Comparison of ENCODE assay signal across 24 cellular contexts in genomic region chr6:89120371-89120770, GRCh38. TPM values are rescaled to one million over a fixed set of nuclear protein-coding genes. Genes with fewer than 3 reads are reported as not detected.
A peak's percentile ranks its signal among the peaks of the same experiment; 100 is the strongest.
DNase-seq lines count a peak whose midpoint lies in the region; ATAC-seq and TF ChIP-seq lines count a peak whose summit lies in the region.
"Had no signal": no experiment of that assay in that cellular context is flagged by ENCODE, and none has a peak within 500 bp of the region (broad histone marks: within the 10 kb centered on the region; RNA-seq: fewer than 3 reads in every experiment).

No MANE protein-coding gene starts in this region.

- H3K36me3 Mint-ChIP-seq in naive thymus-derived CD8-positive, alpha-beta T cell, result peaks cover 0 to 2% (median 0%) of the 10 kb centered on the region in 3 donors

- peaks cover 0 to 8% (median 0%) of the 10 kb centered on the region in 5 donors for H3K27me3 Mint-ChIP-seq in naive thymus-derived CD8-positive, alpha-beta T cell

- H3K4me3 ChIP-seq in epithelial cell of proximal tubule (ENCODE audit: low read depth, low read length), result no peak overlapping the region
- H3K4me3 ChIP-seq: BLaER1, lower lobe of right lung had no signal

- H3K4me3 Mint-ChIP-seq in naive thymus-derived CD8-positive, alpha-beta T cell, result no peak overlapping the region
- H3K4me3 Mint-ChIP-seq: activated CD8-positive, alpha-beta T cell treated with anti-CD3 and anti-CD28 coated beads, Interleukin-2, amount 10 ng/mL, durations not matched to agents 7 days and 5 days; activated naive CD4-positive, alpha-beta T cell treated with anti-CD3 and anti-CD28 coated beads for 36 hours had no signal

- H3K4me1 Mint-ChIP-seq in naive thymus-derived CD8-positive, alpha-beta T cell, result peaks cover 8 to 11% (median 10%) of the 10 kb centered on the region in 4 donors

- H3K9me3 Mint-ChIP-seq in naive thymus-derived CD8-positive, alpha-beta T cell, result no peaks in the 10 kb centered on the region
- H3K9me3 Mint-ChIP-seq: activated naive CD4-positive, alpha-beta T cell treated with anti-CD3 and anti-CD28 coated beads for 36 hours had no signal

- TF ChIP-seq CTCF in epithelial cell of proximal tubule (conservative IDR thresholded peaks at IDR 0.05; ENCODE audit: low read depth, low read length), result no peak

- peak; percentile 90 for DNase-seq in ACHN
- peak; percentile 66 for DNase-seq in HK-2 (ENCODE audit: unreplicated experiment)
- peak; percentile 98 for DNase-seq in epithelial cell of proximal tubule (ENCODE audit: low read depth)
- DNase-seq in left kidney (ENCODE audit: low read depth, low spot score), result peak; percentile 33
- DNase-seq in CD1c-positive myeloid dendritic cell (ENCODE audit: extremely low spot score), result no peak
- no peak for DNase-seq in naive thymus-derived CD8-positive, alpha-beta T cell
- DNase-seq in stimulated activated naive CD8-positive, alpha-beta T cell treated with anti-CD3 and anti-CD28 coated beads, Interleukin-15, Interleukin-2, amounts not matched to agents 100 U/mL and 50 U/mL, for 24 hours, result no peak
- DNase-seq: activated CD4-positive, CD25-positive, alpha-beta regulatory T cell; activated CD8-positive, alpha-beta T cell treated with anti-CD3 and anti-CD28 coated beads, Interleukin-2, amount 10 ng/mL, durations not matched to agents 7 days and 5 days; activated naive CD4-positive, alpha-beta T cell treated with anti-CD3 and anti-CD28 coated beads for 36 hours; activated T-cell treated with anti-CD3 and anti-CD28 coated beads, Interleukin-2, amount 50 U/mL, for 1 hour; aorta; glutamatergic neuron; GOT3; lower lobe of right lung; NCI-H1105 treated with DMSO at 0.1 percent for 48 hours; NCI-H2081 treated with DMSO at 0.1 percent for 48 hours; NCI-H510A treated with DMSO at 0.1 percent for 48 hours; nucleus accumbens; stimulated activated CD4-positive, alpha-beta T cell treated with anti-CD3 and anti-CD28 coated beads, Interleukin-12 subunit alpha, Interleukin-12 subunit beta, amount 100 ng/mL, for 4 hours; T-helper 9 cell had no signal

- POLR2A ChIA-PET in naive thymus-derived CD8-positive, alpha-beta T cell (lab: Charles Lee), result no interaction called here

- H3K27ac Mint-ChIP-seq in naive thymus-derived CD8-positive, alpha-beta T cell, result no peak overlapping the region
- H3K27ac Mint-ChIP-seq: activated CD8-positive, alpha-beta T cell treated with anti-CD3 and anti-CD28 coated beads, Interleukin-2, amount 10 ng/mL, durations not matched to agents 7 days and 5 days; activated naive CD4-positive, alpha-beta T cell treated with anti-CD3 and anti-CD28 coated beads for 36 hours had no signal

- in situ Hi-C loops in ACHN (cut with HindIII; ENCODE audit: low pct_ligation_motif_present, low pct_unique_long_range_greater_than_20kb, low sequenced_read_pairs), result no loop called here

- no peak for ATAC-seq in GM21737 (IDR thresholded peaks at IDR 0.05; ENCODE audit: unreplicated experiment)
- ATAC-seq in naive thymus-derived CD8-positive, alpha-beta T cell, result no peak
- no peak for ATAC-seq in stimulated activated naive CD8-positive, alpha-beta T cell treated with anti-CD3 and anti-CD28 coated beads, Interleukin-15, Interleukin-2, amounts not matched to agents 100 U/mL and 50 U/mL, for 24 hours
- ATAC-seq: activated CD8-positive, alpha-beta T cell treated with anti-CD3 and anti-CD28 coated beads, Interleukin-2, amount 10 ng/mL, durations not matched to agents 7 days and 5 days; lower lobe of right lung had no signal

RNA-seq across cellular contexts. Expression of gene SRSF12, which starts 2.5 kb away (rescaled TPM):
- total RNA-seq in epithelial cell of proximal tubule, result 5.4 and 6.2 TPM in 2 replicates
- not detected for total RNA-seq in naive thymus-derived CD8-positive, alpha-beta T cell
- polyA plus RNA-seq in naive thymus-derived CD8-positive, alpha-beta T cell, result under 1 TPM in 2 of 3 donors, not detected in 1; 0.05 to 0.20 TPM
- total RNA-seq: activated CD8-positive, alpha-beta T cell treated with anti-CD3 and anti-CD28 coated beads, Interleukin-2, amount 10 ng/mL, durations not matched to agents 7 days and 5 days; LHCN-M2; lower lobe of right lung had no signal

RNA-seq across cellular contexts. Expression of gene PM20D2, which starts 25.5 kb away (rescaled TPM):
- 44.8 and 46.5 TPM in 2 replicates for total RNA-seq in epithelial cell of proximal tubule
- 10 to 100 TPM; 12.7 to 13.3 TPM for total RNA-seq in naive thymus-derived CD8-positive, alpha-beta T cell
- 10 to 100 TPM in 1 of 3 donors, 1 to 10 TPM in 2; 8.9 to 11.9 (median 9.9) TPM for polyA plus RNA-seq in naive thymus-derived CD8-positive, alpha-beta T cell

RNA-seq across cellular contexts. Expression of gene PNRC1, which starts 39.8 kb away (rescaled TPM):
- 12.7 and 62.6 TPM in 2 replicates for total RNA-seq in epithelial cell of proximal tubule
- total RNA-seq in naive thymus-derived CD8-positive, alpha-beta T cell, result 100 to 1,000 TPM; 645 to 699 TPM
- 100 to 1,000 TPM; 561 to 737 (median 604) TPM for polyA plus RNA-seq in naive thymus-derived CD8-positive, alpha-beta T cell

Comparison
In these comparisons a context has a peak if more than half of its experiments do, and no peak if none do; other contexts are left out.
1. DNase-seq: peak in ACHN (single experiment), HK-2 (single experiment), epithelial cell of proximal tubule (single experiment) and left kidney (single experiment); none in CD1c-positive myeloid dendritic cell (single experiment), naive thymus-derived CD8-positive, alpha-beta T cell (0 of 10) and stimulated activated naive CD8-positive, alpha-beta T cell treated with anti-CD3 and anti-CD28 coated beads, Interleukin-15, Interleukin-2, amounts not matched to agents 100 U/mL and 50 U/mL, for 24 hours (single experiment).
2. RNA of gene PNRC1, which starts 39.8 kb away (total RNA-seq): 645 to 699 TPM in naive thymus-derived CD8-positive, alpha-beta T cell; 12.7 to 62.6 TPM in epithelial cell of proximal tubule; every median in the first group is over 10 times any median in the second.